Comparison of ENCODE assay signal across 20 cellular contexts in genomic region chr4:47313396-47313795, GRCh38.
"Had no signal": no experiment of that assay in that cellular context is flagged by ENCODE, and none has a peak within 500 bp of the region (broad histone marks: within the 10 kb centered on the region; RNA-seq: fewer than 3 reads in every experiment).

No MANE protein-coding gene starts in this region.

- H3K79me2 ChIP-seq: parathyroid adenoma had no signal

- H3K4me3 ChIP-seq: dorsolateral prefrontal cortex, prostate gland, right lobe of liver, spleen had no signal

- H3K36me3 ChIP-seq: prostate gland, right lobe of liver, spleen had no signal

- H2AFZ ChIP-seq: parathyroid adenoma had no signal

- H3K4me1 ChIP-seq: parathyroid adenoma, prostate gland, right lobe of liver, spleen had no signal

- DNase-seq: cortex of kidney; dorsolateral prefrontal cortex; effector CD8-positive, alpha-beta T cell; islet precursor cell; mammary epithelial cell; occipital lobe; retina; right lobe of liver; spleen; stimulated activated CD4-positive, alpha-beta T cell treated with anti-CD3 and anti-CD28 coated beads, Interleukin-15, amount 100 ng/mL, for 24 hours; stimulated activated CD4-positive, alpha-beta T cell treated with anti-CD3 and anti-CD28 coated beads, Interleukin-1b, Interleukin-23, amount 100 ng/mL, for 48 hours; stimulated activated CD4-positive, alpha-beta T cell treated with anti-CD3 and anti-CD28 coated beads, Interleukin-4, amount 100 ng/mL, for 4 hours; stimulated activated naive CD4-positive, alpha-beta T cell; trophoblast cell had no signal

- FAIRE-seq: frontal cortex, urothelium cell line had no signal

- H3K9ac ChIP-seq: parathyroid adenoma had no signal

- H3K9me3 Mint-ChIP-seq: natural killer cell treated with Interleukin-12 subunit alpha and Interleukin-12 subunit beta and Interleukin-15 and Interleukin-18, amount 100 ng/mL, for 72 hours had no signal

- H3K36me3 Mint-ChIP-seq: natural killer cell treated with Interleukin-12 subunit alpha and Interleukin-12 subunit beta and Interleukin-15 and Interleukin-18, amount 100 ng/mL, for 72 hours had no signal

- H3K27ac ChIP-seq: dorsolateral prefrontal cortex, parathyroid adenoma, prostate gland, right lobe of liver, spleen had no signal

- H3K9me3 ChIP-seq: prostate gland, right lobe of liver, spleen had no signal

- H3K4me3 Mint-ChIP-seq: natural killer cell treated with Interleukin-12 subunit alpha and Interleukin-12 subunit beta and Interleukin-15 and Interleukin-18, amount 100 ng/mL, for 72 hours had no signal

- H3K27me3 ChIP-seq: dorsolateral prefrontal cortex, right lobe of liver had no signal

- H3K27ac Mint-ChIP-seq: natural killer cell treated with Interleukin-12 subunit alpha and Interleukin-12 subunit beta and Interleukin-15 and Interleukin-18, amount 100 ng/mL, for 72 hours had no signal

- ATAC-seq: left lobe of liver; natural killer cell treated with Interleukin-12 subunit alpha and Interleukin-12 subunit beta and Interleukin-15 and Interleukin-18, amount 100 ng/mL, for 72 hours; right lobe of liver had no signal
